16 cellular contexts compared by ENCODE assay signal in the genomic region with DNA sequence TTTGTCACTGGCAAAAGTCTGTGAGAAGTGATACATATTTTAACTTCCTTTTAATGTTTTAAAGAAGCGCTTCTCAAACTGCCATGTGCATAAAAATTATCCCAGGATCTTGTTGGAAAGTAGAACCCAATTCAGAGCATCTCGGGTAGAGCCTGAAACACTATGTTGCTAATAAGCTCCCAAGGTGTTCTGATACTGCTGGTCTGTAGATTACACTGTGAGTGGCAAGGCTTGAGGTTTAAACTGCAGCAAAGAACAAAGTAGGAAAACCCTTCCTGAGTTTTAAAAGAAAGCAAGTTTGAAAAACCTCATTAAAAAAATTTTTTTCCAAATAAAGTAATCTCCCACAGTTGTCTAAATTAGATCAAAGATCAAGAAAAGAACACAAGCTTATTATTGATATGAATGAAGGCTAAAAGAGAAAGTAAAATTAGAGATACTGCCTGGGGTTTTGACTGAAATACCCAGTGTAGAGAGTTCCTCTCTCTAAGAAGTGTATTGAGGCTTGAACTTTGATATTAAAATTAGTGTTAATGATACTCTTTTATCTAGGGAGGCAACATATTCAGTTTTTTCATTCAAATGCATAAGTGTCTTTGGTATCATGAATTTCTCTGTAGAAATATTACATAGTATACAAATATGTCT.
"Had no signal": no experiment of that assay in that cellular context is flagged by ENCODE, and none has a peak within 500 bp of the region (broad histone marks: within the 10 kb centered on the region; RNA-seq: fewer than 3 reads in every experiment).

No MANE protein-coding gene starts in this region.

- H3K27me3 Mint-ChIP-seq: activated CD4-positive, alpha-beta memory T cell treated with anti-CD3 and anti-CD28 coated beads for 36 hours; memory B cell had no signal

- H3K27ac Mint-ChIP-seq: activated CD4-positive, alpha-beta memory T cell treated with anti-CD3 and anti-CD28 coated beads for 36 hours; endodermal cell; memory B cell; natural killer cell treated with Interleukin-12 subunit alpha and Interleukin-12 subunit beta and Interleukin-15 and Interleukin-18, amount 100 ng/mL, for 72 hours had no signal

- H3K36me3 ChIP-seq: brain microvascular endothelial cell, left ventricle myocardium inferior, sigmoid colon, SJCRH30 had no signal

- H3K9me3 Mint-ChIP-seq: endodermal cell had no signal

- H3K27me3 ChIP-seq: brain microvascular endothelial cell, sigmoid colon, SJCRH30, testis had no signal

- H3K4me1 ChIP-seq: sigmoid colon, SJCRH30, testis had no signal

- H3K4me3 Mint-ChIP-seq: activated CD4-positive, alpha-beta memory T cell treated with anti-CD3 and anti-CD28 coated beads for 36 hours; endodermal cell; memory B cell; natural killer cell treated with Interleukin-12 subunit alpha and Interleukin-12 subunit beta and Interleukin-15 and Interleukin-18, amount 100 ng/mL, for 72 hours had no signal

- H3K27ac ChIP-seq: brain microvascular endothelial cell, left ventricle myocardium inferior, sigmoid colon, SJCRH30, testis had no signal

- DNase-seq: activated CD4-positive, alpha-beta memory T cell treated with anti-CD3 and anti-CD28 coated beads for 36 hours; activated effector memory CD4-positive, alpha-beta T cell treated with anti-CD3 and anti-CD28 coated beads, Interleukin-2, amount 50 U/mL, for 16 hours; amygdala; brain microvascular endothelial cell; dermis blood vessel endothelial cell; endodermal cell; left ventricle myocardium inferior; sigmoid colon; SJCRH30; stimulated activated CD4-positive, alpha-beta T cell treated with anti-CD3 and anti-CD28 coated beads, Interleukin-2, amount 100 ng/mL, for 24 hours; stimulated activated naive CD4-positive, alpha-beta T cell; testis had no signal

- FAIRE-seq: keratinocyte, urothelium cell line had no signal

- ATAC-seq: natural killer cell treated with Interleukin-12 subunit alpha and Interleukin-12 subunit beta and Interleukin-15 and Interleukin-18, amount 100 ng/mL, for 72 hours had no signal

- H3K9me3 ChIP-seq: sigmoid colon, SJCRH30, testis had no signal

- H3K4me3 ChIP-seq: left ventricle myocardium inferior, sigmoid colon, SJCRH30, testis had no signal
